In the genomic region with DNA sequence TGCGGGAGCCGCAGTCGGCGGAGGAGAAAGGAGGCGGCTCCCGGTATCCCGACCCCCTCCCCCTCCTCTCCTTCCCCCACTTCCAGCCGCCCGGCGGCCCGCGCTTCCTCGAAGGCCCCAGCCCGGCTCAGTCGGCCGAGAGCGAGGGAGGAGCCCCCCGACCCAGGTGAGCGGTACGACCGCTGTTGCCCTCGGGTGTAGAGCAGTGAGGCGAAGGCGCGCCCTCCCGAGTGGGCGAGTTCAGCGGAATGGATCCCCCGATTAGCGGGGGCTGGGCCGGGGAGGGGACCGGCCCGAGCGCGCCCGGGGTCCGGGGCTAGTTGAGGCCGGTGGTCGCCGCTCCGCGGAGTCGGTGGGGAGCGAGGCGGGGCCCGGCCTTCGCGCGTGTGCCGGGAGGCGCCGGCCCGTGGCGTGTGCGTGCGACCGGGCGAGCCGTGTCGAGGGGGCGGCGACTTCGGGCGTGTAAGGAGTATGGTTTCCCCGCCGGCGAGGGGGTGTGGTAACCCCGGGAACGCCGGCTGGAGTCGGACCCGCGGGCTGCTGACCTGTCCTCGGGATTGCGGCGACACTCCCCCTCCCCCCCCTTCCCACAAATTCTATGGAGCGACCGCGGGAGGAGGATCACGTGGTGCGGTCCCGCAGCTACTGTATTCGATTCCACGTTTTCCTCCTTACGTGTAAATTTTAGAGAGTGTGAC, we compare ENCODE assay signal across 1 cellular context.
A peak's percentile ranks its signal among the peaks of the same experiment; 100 is the strongest.
TF ChIP-seq lines count a peak whose summit lies in the region.

No MANE protein-coding gene starts in this region.

TF ChIP-seq in endothelial cell of umbilical vein, 7 proteins besides CTCF, POLR2A, EP300 and RAD21:
- no peak for TF ChIP-seq FOS (IDR thresholded peaks at IDR 0.05; ENCODE audit: borderline replicate concordance, insufficient read depth, low read length)
- no peak for TF ChIP-seq JUN (IDR thresholded peaks at IDR 0.05; ENCODE audit: borderline replicate concordance, insufficient read depth, insufficient read length, low read depth)
- no peak for TF ChIP-seq MYC (IDR thresholded peaks at IDR 0.05; ENCODE audit: low read depth, low read length)
- TF ChIP-seq, protein P1, sequence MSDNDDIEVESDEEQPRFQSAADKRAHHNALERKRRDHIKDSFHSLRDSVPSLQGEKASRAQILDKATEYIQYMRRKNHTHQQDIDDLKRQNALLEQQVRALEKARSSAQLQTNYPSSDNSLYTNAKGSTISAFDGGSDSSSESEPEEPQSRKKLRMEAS (IDR thresholded peaks at IDR 0.05; ENCODE audit: insufficient read depth, insufficient read length), result peak; percentile 40
- no peak for TF ChIP-seq GATA2 (IDR thresholded peaks at IDR 0.05; ENCODE audit: insufficient read depth, insufficient read length, low read depth, low read length)
- no peak for TF ChIP-seq EZH2 (IDR thresholded peaks at IDR 0.05; ENCODE audit: borderline replicate concordance, low read depth, low read length, severe bottlenecking)
- TF ChIP-seq POLR2AphosphoS5 (IDR thresholded peaks at IDR 0.05; ENCODE audit: insufficient read depth, low read depth, low read length), result peak; percentile 48
